ENCODE assay signal across 13 cellular contexts in genomic region chr13:110109140-110109783, GRCh38.
DNase-seq lines count a peak whose midpoint lies in the region; ATAC-seq and TF ChIP-seq lines count a peak whose summit lies in the region.
"Had no signal": no experiment of that assay in that cellular context is flagged by ENCODE, and none has a peak within 500 bp of the region (broad histone marks: within the 10 kb centered on the region; RNA-seq: fewer than 3 reads in every experiment).

No MANE protein-coding gene starts in this region.

- TF ChIP-seq POLR2A in adrenal gland (IDR thresholded peaks at IDR 0.05): no peak

- 20% methylated on average over 9 of the region's 10 CpGs for WGBS in HUES64
- 23 to 55% (median 43%) methylated on average over 5 to 10 of the region's 10 CpGs for WGBS in adrenal gland, 4 donors

- H3K27me3 ChIP-seq in HUES64 (ENCODE audit: insufficient read depth, low read length): peaks cover 3% of the 10 kb centered on the region; the same call in 1 of the 2 replicates
- no peaks in the 10 kb centered on the region for H3K27me3 ChIP-seq in adrenal gland
- no peaks in the 10 kb centered on the region for H3K27me3 ChIP-seq in subcutaneous abdominal adipose tissue (ENCODE audit: control insufficient read depth in 5 of 5, insufficient read depth in 4 of 5, low read length in 5 of 5)
- H3K27me3 ChIP-seq: colonic mucosa had no signal

- DNase-seq in adrenal gland (no peak), islet precursor cell (peak; percentile 38), activated gamma-delta T cell treated with Interleukin-2 at 50 U/mL for 16 hours (no peak)
- DNase-seq: activated naive CD8-positive, alpha-beta T cell treated with anti-CD3 and anti-CD28 coated beads, Interleukin-2, amount 50 U/mL, for 24 hours; activated T-cell treated with anti-CD3 and anti-CD28 coated beads for 4 hours; CD4-positive, CD25-positive, alpha-beta regulatory T cell; stimulated activated CD8-positive, alpha-beta memory T cell treated with anti-CD3 and anti-CD28 coated beads, Interleukin-4, amount 100 ng/mL, for 48 hours had no signal

- ATAC-seq in HG03565 (IDR thresholded peaks at IDR 0.05; ENCODE audit: unreplicated experiment) (no peak), GM21786 (IDR thresholded peaks at IDR 0.05; ENCODE audit: unreplicated experiment) (no peak)
- ATAC-seq: activated CD4-positive, alpha-beta T cell treated with anti-CD3 and anti-CD28 coated beads for 36 hours had no signal

- H3K4me3 ChIP-seq in HUES64 (ENCODE audit: low read length): no peak overlapping the region
- no peak overlapping the region for H3K4me3 ChIP-seq in adrenal gland
- H3K4me3 ChIP-seq in subcutaneous abdominal adipose tissue (ENCODE audit: low read depth in 1 of 5, low read length in 5 of 5): peak overlapping the region in 3 of 5 donors; percentile 21 to 49 (median 32)
- H3K4me3 ChIP-seq: colonic mucosa had no signal

- H3K4me1 ChIP-seq in HUES64 (ENCODE audit: insufficient read depth, low read length) (peaks cover 4% of the 10 kb centered on the region; the same call in 1 of the 2 replicates), adrenal gland (replicated peaks in 1 of 2) (peaks cover 23 to 30% of the 10 kb centered on the region in 2 donors), subcutaneous abdominal adipose tissue (ENCODE audit: control insufficient read depth in 5 of 5, insufficient read depth in 5 of 5, low read length in 5 of 5) (peaks cover 8 to 32% (median 20%) of the 10 kb centered on the region in 5 donors)
- H3K4me1 ChIP-seq: colonic mucosa had no signal

- peak in 1 of 6 experiments; percentile 19 for TF ChIP-seq CTCF in adrenal gland (IDR thresholded peaks at IDR 0.05)

- H3K36me3 ChIP-seq in HUES64 (ENCODE audit: insufficient read depth, low read length) (no peaks in the 10 kb centered on the region), adrenal gland (replicated peaks in 1 of 2) (no peaks in the 10 kb centered on the region), subcutaneous abdominal adipose tissue (ENCODE audit: control insufficient read depth in 5 of 5, insufficient read depth in 5 of 5, low read length in 5 of 5) (no peaks in the 10 kb centered on the region)
- H3K36me3 ChIP-seq: colonic mucosa had no signal

- H3K9me3 ChIP-seq in HUES64 (ENCODE audit: insufficient read depth, low read depth, low read length) (no peaks in the 10 kb centered on the region), adrenal gland (replicated peaks in 1 of 3) (no peaks in the 10 kb centered on the region), subcutaneous abdominal adipose tissue (ENCODE audit: control insufficient read depth in 5 of 5, low read length in 5 of 5) (no peaks in the 10 kb centered on the region)
- H3K9me3 ChIP-seq: colonic mucosa had no signal

- H3K9ac ChIP-seq in HUES64 (ENCODE audit: low read depth, low read length) (no peak overlapping the region), subcutaneous abdominal adipose tissue (ENCODE audit: low read length in 5 of 5) (no peak overlapping the region)

- peak overlapping the region; percentile 3; the same call in 1 of the 2 replicates for H3K27ac ChIP-seq in HUES64 (ENCODE audit: low read depth, low read length)
- H3K27ac ChIP-seq in adrenal gland: peak overlapping the region in 3 of 5 donors; percentile 63 to 69 (median 68)
- H3K27ac ChIP-seq in subcutaneous abdominal adipose tissue (ENCODE audit: low read depth, low read length): peak overlapping the region; percentile 63
- H3K27ac ChIP-seq: colonic mucosa had no signal

- intact Hi-C loops in adrenal gland (cut with DNase I): loop anchor here in 1 of 2 donors (5.0 to 10.0 kb wide), 2 partner anchors 322 to 964 kb away; partner anchors contain the start of gene IRS2

Comparison
In these comparisons a context has a peak if more than half of its experiments do, and no peak if none do; other contexts are left out.
1. H3K27ac ChIP-seq: peak in every context shown above with its lines; median percentile 68 in adrenal gland; 63 in subcutaneous abdominal adipose tissue; 3 in HUES64.
2. H3K4me3 ChIP-seq: peak in subcutaneous abdominal adipose tissue (3 of 5); none in HUES64 (single experiment) and adrenal gland (0 of 4).